13 cellular contexts compared by ENCODE assay signal in the genomic region with DNA sequence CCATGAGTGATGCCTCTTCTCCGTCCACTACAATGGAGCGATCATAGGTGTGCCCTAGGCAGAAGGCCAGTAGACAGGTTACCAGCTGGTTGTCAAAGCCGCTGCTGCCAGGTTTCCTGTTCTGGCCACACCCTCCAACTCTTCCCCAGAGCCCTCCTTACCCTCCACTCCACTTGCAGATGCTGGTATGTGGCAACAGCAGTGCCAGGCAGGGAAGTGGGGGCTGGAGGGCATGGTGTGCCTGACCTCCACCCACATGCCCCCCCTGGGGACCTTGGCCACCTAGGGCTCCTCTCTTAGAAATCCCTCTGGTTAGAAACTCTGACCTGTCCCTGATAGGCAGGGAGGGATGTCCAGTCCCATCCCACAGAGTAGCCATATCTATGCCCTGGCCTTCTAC. TPM values are rescaled to one million over a fixed set of nuclear protein-coding genes. Genes with fewer than 3 reads are reported as not detected.
DNase-seq lines count a peak whose midpoint lies in the region; ATAC-seq, FAIRE-seq and TF ChIP-seq lines count a peak whose summit lies in the region.
"Had no signal": no experiment of that assay in that cellular context is flagged by ENCODE, and none has a peak within 500 bp of the region (broad histone marks: within the 10 kb centered on the region; RNA-seq: fewer than 3 reads in every experiment).

No MANE protein-coding gene starts in this region.

- peaks cover 53% of the 10 kb centered on the region for H3K4me1 ChIP-seq in HepG2 (ENCODE audit: insufficient read depth, low read length)
- peaks cover 0 to 5% (median 0%) of the 10 kb centered on the region in 4 donors for H3K4me1 ChIP-seq in right lobe of liver
- H3K4me1 ChIP-seq in esophagus (ENCODE audit: control insufficient read depth in 2 of 2, insufficient read depth in 2 of 2, low read length in 1 of 2) = peaks cover 16 to 45% of the 10 kb centered on the region in 2 donors
- peaks cover 26% of the 10 kb centered on the region for H3K4me1 ChIP-seq in muscle layer of colon (ENCODE audit: insufficient read depth, low read length)

- TF ChIP-seq RAD21 in HepG2 (CRISPR knock-in tag; IDR thresholded peaks at IDR 0.05) = no peak

- no peaks in the 10 kb centered on the region for H3K79me2 ChIP-seq in HepG2 (ENCODE audit: insufficient read depth, low read length)
- H3K79me2 ChIP-seq: parathyroid adenoma had no signal

- CTCF ChIA-PET in HepG2 (lab: Yijun Ruan, JAX; ENCODE audit: low intra/inter-chr PET ratio, low total read pairs) = interaction anchor here (2.6 kb wide), 1 partner anchor 28 kb away, joined by 37 read pairs; no protein-coding TSS in a partner anchor

- H3K9ac ChIP-seq in HepG2 (ENCODE audit: insufficient read depth, low read depth, low read length) (no peak overlapping the region), muscle layer of colon (ENCODE audit: low read length) (no peak overlapping the region)
- H3K9ac ChIP-seq: parathyroid adenoma had no signal

- no peak overlapping the region for H2AFZ ChIP-seq in HepG2 (ENCODE audit: low read length)

- H4K20me1 ChIP-seq in HepG2 (ENCODE audit: insufficient read depth, low read length) = no peaks in the 10 kb centered on the region

- H3K4me3 ChIP-seq in HepG2 (replicated peaks in 1 of 3; ENCODE audit: insufficient read depth in 1 of 3, low read depth in 2 of 3, low read length in 3 of 3) (no peak overlapping the region), right lobe of liver (no peak overlapping the region), esophagus (ENCODE audit: low read depth in 1 of 2, low read length in 2 of 2) (peak overlapping the region; percentile 40 to 55), muscle layer of colon (ENCODE audit: low read depth in 1 of 2, low read length in 2 of 2) (peak overlapping the region in 1 of 2 donors; percentile 36)

- no peak for TF ChIP-seq POLR2A in HepG2 (IDR thresholded peaks at IDR 0.05; ENCODE audit: insufficient read depth in 1 of 2, low read depth in 2 of 2, low read length in 2 of 2)
- no peak for TF ChIP-seq POLR2A in right lobe of liver (IDR thresholded peaks at IDR 0.05)

- ATAC-seq in HepG2 (no peak), right lobe of liver (no peak), GM21360 (IDR thresholded peaks at IDR 0.05; ENCODE audit: unreplicated experiment) (no peak), GM19395 (IDR thresholded peaks at IDR 0.05; ENCODE audit: unreplicated experiment) (no peak)

- no TSS peak for BruUV-seq in HepG2 (replicated peaks; lab: Mats Ljungman, UMichigan)

- 69% methylated on average over 3 of the region's 3 CpGs for WGBS in HepG2 (ENCODE audit: low lambda C conversion rate)
- WGBS in right lobe of liver (ENCODE audit: insufficient coverage, low coverage, low lambda C conversion rate, missing lambda C conversion rate) = 29% methylated on average over 1 of the region's 3 CpGs
- 34 to 38% methylated on average over 3 of the region's 3 CpGs for WGBS in esophagus, 2 donors

- TF ChIP-seq EP300 in HepG2 (IDR thresholded peaks at IDR 0.05; ENCODE audit: low read depth in 2 of 2, low read length in 2 of 2) (no peak), HepG2 (CRISPR knock-in tag; IDR thresholded peaks at IDR 0.05; ENCODE audit: borderline replicate concordance) (no peak)

- no peaks in the 10 kb centered on the region for H3K36me3 ChIP-seq in HepG2 (replicated peaks in 1 of 2; ENCODE audit: control insufficient read depth in 1 of 2, insufficient read depth in 2 of 2, low read length in 2 of 2)
- no peaks in the 10 kb centered on the region for H3K36me3 ChIP-seq in right lobe of liver
- peaks cover 0 to 6% of the 10 kb centered on the region in 2 donors for H3K36me3 ChIP-seq in esophagus (ENCODE audit: control insufficient read depth in 2 of 2, insufficient read depth in 2 of 2, low read length in 1 of 2)
- H3K36me3 ChIP-seq in muscle layer of colon (ENCODE audit: insufficient read depth, low read length) = no peaks in the 10 kb centered on the region

- POLR2A ChIA-PET in HepG2 (lab: Yijun Ruan, JAX) = no interaction called here

- no peak for DNase-seq in HepG2 (ENCODE audit: low spot score)
- no peak for DNase-seq in right lobe of liver
- no peak for DNase-seq in stimulated activated CD4-positive, alpha-beta T cell treated with anti-CD3 and anti-CD28 coated beads, Interleukin-1b, Interleukin-23, amount 100 ng/mL, for 48 hours
- DNase-seq in cerebellar nuclear complex (lab: John Stamatoyannopoulos, UW) = no peak
- DNase-seq: effector CD4-positive, alpha-beta T cell had no signal

- in situ Hi-C loops in HepG2 (cut with HindIII; ENCODE audit: extremely low pct_ligation_motif_present, low pct_unique_long_range_greater_than_20kb) = no loop called here

- TF ChIP-seq CTCF in HepG2 (CRISPR knock-in tag; IDR thresholded peaks at IDR 0.05) = no peak
- no peak for TF ChIP-seq CTCF in right lobe of liver (IDR thresholded peaks at IDR 0.05)

- H3K9me3 ChIP-seq in HepG2 (ENCODE audit: low read length) = no peaks in the 10 kb centered on the region
- no peaks in the 10 kb centered on the region for H3K9me3 ChIP-seq in right lobe of liver
- H3K9me3 ChIP-seq in esophagus (ENCODE audit: control insufficient read depth in 2 of 2, insufficient read depth in 1 of 2, low read depth in 1 of 2, low read length in 1 of 2) = no peaks in the 10 kb centered on the region
- H3K9me3 ChIP-seq in muscle layer of colon (ENCODE audit: low read length) = no peaks in the 10 kb centered on the region

- H3K27ac ChIP-seq in HepG2 (ENCODE audit: extremely low read length, insufficient read depth, low read length) (no peak overlapping the region), right lobe of liver (no peak overlapping the region), esophagus (ENCODE audit: low read depth in 2 of 2, low read length in 1 of 2) (peak overlapping the region; percentile 70 to 83), muscle layer of colon (ENCODE audit: low read depth, low read length) (peak overlapping the region; percentile 28)

- H3K27me3 ChIP-seq in HepG2 (ENCODE audit: control insufficient read depth in 1 of 2, insufficient read depth in 2 of 2, low read length in 2 of 2) = peaks cover 5 to 22% of the 10 kb centered on the region in 2 experiments; a peak in 4 of 5 replicates
- H3K27me3 ChIP-seq in right lobe of liver = no peaks in the 10 kb centered on the region
- no peaks in the 10 kb centered on the region for H3K27me3 ChIP-seq in esophagus (ENCODE audit: control insufficient read depth in 1 of 2, insufficient read depth in 2 of 2, low read length in 2 of 2)
- no peaks in the 10 kb centered on the region for H3K27me3 ChIP-seq in muscle layer of colon (ENCODE audit: control insufficient read depth in 1 of 2, insufficient read depth in 2 of 2, low read length in 2 of 2)

- intact Hi-C loops in HepG2 (cut with micrococcal nuclease; ENCODE audit: unreplicated experiment) = loop anchor here (1.0 kb wide), 1 partner anchor 29 kb away; no protein-coding TSS in a partner anchor
- intact Hi-C loops in right lobe of liver (cut with DNase I) = no loop called here

- H3K4me2 ChIP-seq in HepG2 (ENCODE audit: low read depth, low read length) = no peak overlapping the region

- FAIRE-seq in HepG2 (lab: Jason Lieb, UNC) = no peak
- FAIRE-seq: H1, TTC549 had no signal

RNA-seq across cellular contexts. Expression of gene RRAD, which starts 1.5 kb away (rescaled TPM):
- total RNA-seq in HepG2 (2016; rRNA removed; fragmentation: Illumina TruSeq; extraction: Trizol) (0.80 and 1.0 TPM in 2 replicates), right lobe of liver (1 to 10 TPM in 3 of 6 experiments, under 1 TPM in 2, not detected in 1; 0.51 to 7.7 (median 3.0) TPM)
- total RNA-seq in HepG2 (2016; cell fraction: cytosol; rRNA removed; fragmentation: Illumina TruSeq; extraction: Trizol; ENCODE audit: low read depth) = not detected in 2 replicates
- 0.49 and 1.3 TPM in 2 replicates for total RNA-seq in HepG2 (2016; cell fraction: insoluble cytoplasmic fraction; rRNA removed; fragmentation: Illumina TruSeq; extraction: Trizol)
- 0.21 and 0.34 TPM in 2 replicates for total RNA-seq in HepG2 (2016; cell fraction: membrane; rRNA removed; fragmentation: Illumina TruSeq; extraction: Trizol)
- total RNA-seq in HepG2 (2016; cell fraction: nucleus; rRNA removed; fragmentation: Illumina TruSeq; extraction: Trizol) = 0.68 and 0.75 TPM in 2 replicates
- polyA plus RNA-seq in HepG2 (2011; rRNA removed) (1.1 TPM in 2 replicates), esophagus (100 to 1,000 TPM in 1 of 2 donors, 10 to 100 TPM in 1; 93.6 to 125 TPM)
- 0.95 and 1.5 TPM in 2 replicates for polyA plus RNA-seq in HepG2 (2011; cell fraction: cytosol; rRNA removed)
- polyA plus RNA-seq in HepG2 (2011; cell fraction: nucleus; rRNA removed) = 2.5 and 3.2 TPM in 2 replicates
- polyA plus RNA-seq in HepG2 (2012) = 0.30 and 0.93 TPM in 2 replicates
- 0.19 and 0.25 TPM in 2 replicates for polyA plus RNA-seq in HepG2 (2016; cell fraction: cytosol; fragmentation: Illumina TruSeq; extraction: Trizol; ENCODE audit: low read depth)
- 0.72 and 1.1 TPM in 2 replicates for polyA plus RNA-seq in HepG2 (2016; cell fraction: insoluble cytoplasmic fraction; fragmentation: Illumina TruSeq; extraction: Trizol; ENCODE audit: low read depth)
- polyA plus RNA-seq in HepG2 (2016; cell fraction: membrane; fragmentation: Illumina TruSeq; extraction: Trizol; ENCODE audit: low read depth) = 0.26 and 0.29 TPM in 2 replicates
- 1.2 and 1.5 TPM in 2 replicates for polyA plus RNA-seq in HepG2 (2016; cell fraction: nucleus; fragmentation: Illumina TruSeq; extraction: Trizol; ENCODE audit: insufficient read depth, low read depth)
- 0.16 and 1.7 TPM in 2 replicates for polyA minus RNA-seq in HepG2 (2011; rRNA and poly(A)+ RNA removed; ENCODE audit: low replicate concordance)
- 1.1 TPM in 1 of 2 replicates, not detected in the other for polyA minus RNA-seq in HepG2 (2011; cell fraction: cytosol; rRNA and poly(A)+ RNA removed)
- polyA minus RNA-seq in HepG2 (2011; cell fraction: nucleus; rRNA and poly(A)+ RNA removed) = 0.37 and 0.90 TPM in 2 replicates
- total RNA-seq: H1 had no signal

RNA-seq across cellular contexts. Expression of gene CDH16, which starts 5.2 kb away (rescaled TPM):
- total RNA-seq in HepG2 (2016; rRNA removed; fragmentation: Illumina TruSeq; extraction: Trizol) (3.2 and 3.9 TPM in 2 replicates), right lobe of liver (under 1 TPM in 4 of 6 experiments, not detected in 2; 0.07 to 0.47 (median 0.22) TPM)
- 0.30 and 0.53 TPM in 2 replicates for total RNA-seq in HepG2 (2016; cell fraction: cytosol; rRNA removed; fragmentation: Illumina TruSeq; extraction: Trizol; ENCODE audit: low read depth)
- 1.7 and 4.2 TPM in 2 replicates for total RNA-seq in HepG2 (2016; cell fraction: insoluble cytoplasmic fraction; rRNA removed; fragmentation: Illumina TruSeq; extraction: Trizol)
- 0.96 and 1.3 TPM in 2 replicates for total RNA-seq in HepG2 (2016; cell fraction: membrane; rRNA removed; fragmentation: Illumina TruSeq; extraction: Trizol)
- total RNA-seq in HepG2 (2016; cell fraction: nucleus; rRNA removed; fragmentation: Illumina TruSeq; extraction: Trizol) = 3.7 and 4.8 TPM in 2 replicates
- polyA plus RNA-seq in HepG2 (2011; rRNA removed) (2.7 and 5.3 TPM in 2 replicates), esophagus (1 to 10 TPM; 6.1 to 6.5 TPM)
- 2.4 and 2.7 TPM in 2 replicates for polyA plus RNA-seq in HepG2 (2011; cell fraction: cytosol; rRNA removed)
- polyA plus RNA-seq in HepG2 (2011; cell fraction: nucleus; rRNA removed) = 16.0 and 18.1 TPM in 2 replicates
- 4.3 and 7.8 TPM in 2 replicates for polyA plus RNA-seq in HepG2 (2012)
- 0.38 and 0.63 TPM in 2 replicates for polyA plus RNA-seq in HepG2 (2016; cell fraction: cytosol; fragmentation: Illumina TruSeq; extraction: Trizol; ENCODE audit: low read depth)
- 1.7 and 2.0 TPM in 2 replicates for polyA plus RNA-seq in HepG2 (2016; cell fraction: insoluble cytoplasmic fraction; fragmentation: Illumina TruSeq; extraction: Trizol; ENCODE audit: low read depth)
- polyA plus RNA-seq in HepG2 (2016; cell fraction: membrane; fragmentation: Illumina TruSeq; extraction: Trizol; ENCODE audit: low read depth) = 1.2 TPM in 2 replicates
- polyA plus RNA-seq in HepG2 (2016; cell fraction: nucleus; fragmentation: Illumina TruSeq; extraction: Trizol; ENCODE audit: insufficient read depth, low read depth) = 7.5 and 8.9 TPM in 2 replicates
- polyA minus RNA-seq in HepG2 (2011; rRNA and poly(A)+ RNA removed; ENCODE audit: low replicate concordance) = 0.23 and 7.1 TPM in 2 replicates
- polyA minus RNA-seq in HepG2 (2011; cell fraction: cytosol; rRNA and poly(A)+ RNA removed) = 1.1 and 2.2 TPM in 2 replicates
- polyA minus RNA-seq in HepG2 (2011; cell fraction: nucleus; rRNA and poly(A)+ RNA removed) = 2.7 and 3.3 TPM in 2 replicates
- total RNA-seq: H1, lung microvascular endothelial cell had no signal
- polyA plus RNA-seq: H1 had no signal

RNA-seq across cellular contexts. Expression of gene CIAO2B, which starts 10.3 kb away (rescaled TPM):
- total RNA-seq in HepG2 (2016; rRNA removed; fragmentation: Illumina TruSeq; extraction: Trizol) (157 and 174 TPM in 2 replicates), right lobe of liver (100 to 1,000 TPM in 2 of 6 experiments, 10 to 100 TPM in 4; 40.6 to 111 (median 47.4) TPM)
- total RNA-seq in HepG2 (2016; cell fraction: cytosol; rRNA removed; fragmentation: Illumina TruSeq; extraction: Trizol; ENCODE audit: low read depth) = 112 and 125 TPM in 2 replicates
- total RNA-seq in HepG2 (2016; cell fraction: insoluble cytoplasmic fraction; rRNA removed; fragmentation: Illumina TruSeq; extraction: Trizol) = 157 and 172 TPM in 2 replicates
- total RNA-seq in HepG2 (2016; cell fraction: membrane; rRNA removed; fragmentation: Illumina TruSeq; extraction: Trizol) = 121 and 136 TPM in 2 replicates
- 52.6 and 58.0 TPM in 2 replicates for total RNA-seq in HepG2 (2016; cell fraction: nucleus; rRNA removed; fragmentation: Illumina TruSeq; extraction: Trizol)
- polyA plus RNA-seq in HepG2 (2011; rRNA removed) (293 and 323 TPM in 2 replicates), esophagus (100 to 1,000 TPM; 139 to 266 TPM)
- 297 and 385 TPM in 2 replicates for polyA plus RNA-seq in HepG2 (2011; cell fraction: cytosol; rRNA removed)
- polyA plus RNA-seq in HepG2 (2011; cell fraction: nucleus; rRNA removed) = 155 and 174 TPM in 2 replicates
- polyA plus RNA-seq in HepG2 (2012) = 123 and 148 TPM in 2 replicates
- polyA plus RNA-seq in HepG2 (2016; cell fraction: cytosol; fragmentation: Illumina TruSeq; extraction: Trizol; ENCODE audit: low read depth) = 115 and 148 TPM in 2 replicates
- 172 and 184 TPM in 2 replicates for polyA plus RNA-seq in HepG2 (2016; cell fraction: insoluble cytoplasmic fraction; fragmentation: Illumina TruSeq; extraction: Trizol; ENCODE audit: low read depth)
- 126 and 141 TPM in 2 replicates for polyA plus RNA-seq in HepG2 (2016; cell fraction: membrane; fragmentation: Illumina TruSeq; extraction: Trizol; ENCODE audit: low read depth)
- 111 and 112 TPM in 2 replicates for polyA plus RNA-seq in HepG2 (2016; cell fraction: nucleus; fragmentation: Illumina TruSeq; extraction: Trizol; ENCODE audit: insufficient read depth, low read depth)
- 172 and 255 TPM in 2 replicates for polyA minus RNA-seq in HepG2 (2011; rRNA and poly(A)+ RNA removed; ENCODE audit: low replicate concordance)
- 61.5 and 83.0 TPM in 2 replicates for polyA minus RNA-seq in HepG2 (2011; cell fraction: cytosol; rRNA and poly(A)+ RNA removed)
- polyA minus RNA-seq in HepG2 (2011; cell fraction: nucleus; rRNA and poly(A)+ RNA removed) = 19.1 and 27.6 TPM in 2 replicates

RNA-seq across cellular contexts. Expression of gene CES2, which starts 11.4 kb away (rescaled TPM):
- total RNA-seq in HepG2 (2016; rRNA removed; fragmentation: Illumina TruSeq; extraction: Trizol) (35.1 and 63.8 TPM in 2 replicates), right lobe of liver (100 to 1,000 TPM; 226 to 357 (median 263) TPM)
- 12.7 and 15.0 TPM in 2 replicates for total RNA-seq in HepG2 (2016; cell fraction: cytosol; rRNA removed; fragmentation: Illumina TruSeq; extraction: Trizol; ENCODE audit: low read depth)
- 29.8 and 64.2 TPM in 2 replicates for total RNA-seq in HepG2 (2016; cell fraction: insoluble cytoplasmic fraction; rRNA removed; fragmentation: Illumina TruSeq; extraction: Trizol)
- 28.1 and 29.2 TPM in 2 replicates for total RNA-seq in HepG2 (2016; cell fraction: membrane; rRNA removed; fragmentation: Illumina TruSeq; extraction: Trizol)
- 66.6 and 67.9 TPM in 2 replicates for total RNA-seq in HepG2 (2016; cell fraction: nucleus; rRNA removed; fragmentation: Illumina TruSeq; extraction: Trizol)
- polyA plus RNA-seq in HepG2 (2011; rRNA removed) (50.6 and 69.7 TPM in 2 replicates), esophagus (100 to 1,000 TPM; 120 to 128 TPM)
- polyA plus RNA-seq in HepG2 (2011; cell fraction: cytosol; rRNA removed) = 53.6 and 111 TPM in 2 replicates
- 91.0 and 105 TPM in 2 replicates for polyA plus RNA-seq in HepG2 (2011; cell fraction: nucleus; rRNA removed)
- 35.0 and 38.8 TPM in 2 replicates for polyA plus RNA-seq in HepG2 (2012)
- polyA plus RNA-seq in HepG2 (2016; cell fraction: cytosol; fragmentation: Illumina TruSeq; extraction: Trizol; ENCODE audit: low read depth) = 8.2 and 8.4 TPM in 2 replicates
- 34.3 and 41.4 TPM in 2 replicates for polyA plus RNA-seq in HepG2 (2016; cell fraction: insoluble cytoplasmic fraction; fragmentation: Illumina TruSeq; extraction: Trizol; ENCODE audit: low read depth)
- polyA plus RNA-seq in HepG2 (2016; cell fraction: membrane; fragmentation: Illumina TruSeq; extraction: Trizol; ENCODE audit: low read depth) = 23.2 and 23.5 TPM in 2 replicates
- 90.2 and 93.4 TPM in 2 replicates for polyA plus RNA-seq in HepG2 (2016; cell fraction: nucleus; fragmentation: Illumina TruSeq; extraction: Trizol; ENCODE audit: insufficient read depth, low read depth)
- 57.1 and 105 TPM in 2 replicates for polyA minus RNA-seq in HepG2 (2011; rRNA and poly(A)+ RNA removed; ENCODE audit: low replicate concordance)
- polyA minus RNA-seq in HepG2 (2011; cell fraction: cytosol; rRNA and poly(A)+ RNA removed) = 38.1 and 44.7 TPM in 2 replicates
- polyA minus RNA-seq in HepG2 (2011; cell fraction: nucleus; rRNA and poly(A)+ RNA removed) = 58.2 and 81.7 TPM in 2 replicates

RNA-seq across cellular contexts. Expression of gene CES3, which starts 37.2 kb away (rescaled TPM):
- total RNA-seq in HepG2 (2016; rRNA removed; fragmentation: Illumina TruSeq; extraction: Trizol) (2.3 and 6.6 TPM in 2 replicates), right lobe of liver (10 to 100 TPM; 19.1 to 82.4 (median 35.9) TPM)
- 1.0 and 1.6 TPM in 2 replicates for total RNA-seq in HepG2 (2016; cell fraction: cytosol; rRNA removed; fragmentation: Illumina TruSeq; extraction: Trizol; ENCODE audit: low read depth)
- 2.2 and 6.6 TPM in 2 replicates for total RNA-seq in HepG2 (2016; cell fraction: insoluble cytoplasmic fraction; rRNA removed; fragmentation: Illumina TruSeq; extraction: Trizol)
- 1.1 and 1.5 TPM in 2 replicates for total RNA-seq in HepG2 (2016; cell fraction: membrane; rRNA removed; fragmentation: Illumina TruSeq; extraction: Trizol)
- 7.5 and 8.8 TPM in 2 replicates for total RNA-seq in HepG2 (2016; cell fraction: nucleus; rRNA removed; fragmentation: Illumina TruSeq; extraction: Trizol)
- polyA plus RNA-seq in HepG2 (2011; rRNA removed) (17.4 and 18.1 TPM in 2 replicates), esophagus (1 to 10 TPM; 1.8 to 4.8 TPM)
- 6.7 and 8.6 TPM in 2 replicates for polyA plus RNA-seq in HepG2 (2011; cell fraction: cytosol; rRNA removed)
- 92.0 and 127 TPM in 2 replicates for polyA plus RNA-seq in HepG2 (2011; cell fraction: nucleus; rRNA removed)
- polyA plus RNA-seq in HepG2 (2012) = 8.9 and 16.9 TPM in 2 replicates
- polyA plus RNA-seq in HepG2 (2016; cell fraction: cytosol; fragmentation: Illumina TruSeq; extraction: Trizol; ENCODE audit: low read depth) = 0.78 and 0.88 TPM in 2 replicates
- 1.7 and 1.9 TPM in 2 replicates for polyA plus RNA-seq in HepG2 (2016; cell fraction: insoluble cytoplasmic fraction; fragmentation: Illumina TruSeq; extraction: Trizol; ENCODE audit: low read depth)
- polyA plus RNA-seq in HepG2 (2016; cell fraction: membrane; fragmentation: Illumina TruSeq; extraction: Trizol; ENCODE audit: low read depth) = 1.1 and 1.7 TPM in 2 replicates
- polyA plus RNA-seq in HepG2 (2016; cell fraction: nucleus; fragmentation: Illumina TruSeq; extraction: Trizol; ENCODE audit: insufficient read depth, low read depth) = 17.9 and 18.5 TPM in 2 replicates
- polyA minus RNA-seq in HepG2 (2011; rRNA and poly(A)+ RNA removed; ENCODE audit: low replicate concordance) = 11.2 and 24.1 TPM in 2 replicates
- polyA minus RNA-seq in HepG2 (2011; cell fraction: cytosol; rRNA and poly(A)+ RNA removed) = 3.3 and 3.6 TPM in 2 replicates
- polyA minus RNA-seq in HepG2 (2011; cell fraction: nucleus; rRNA and poly(A)+ RNA removed) = 30.0 and 30.8 TPM in 2 replicates
- total RNA-seq: lung microvascular endothelial cell had no signal

Comparison
In these comparisons a context has a peak if more than half of its experiments do, and no peak if none do; other contexts are left out.
1. H3K27ac ChIP-seq: peak in esophagus (2 of 2) and muscle layer of colon (single experiment); none in HepG2 (single experiment) and right lobe of liver (0 of 3).
2. H3K4me3 ChIP-seq: peak in esophagus (2 of 2); none in HepG2 (0 of 3) and right lobe of liver (0 of 3).